ENCODE assay signal across 15 cellular contexts in the genomic region with DNA sequence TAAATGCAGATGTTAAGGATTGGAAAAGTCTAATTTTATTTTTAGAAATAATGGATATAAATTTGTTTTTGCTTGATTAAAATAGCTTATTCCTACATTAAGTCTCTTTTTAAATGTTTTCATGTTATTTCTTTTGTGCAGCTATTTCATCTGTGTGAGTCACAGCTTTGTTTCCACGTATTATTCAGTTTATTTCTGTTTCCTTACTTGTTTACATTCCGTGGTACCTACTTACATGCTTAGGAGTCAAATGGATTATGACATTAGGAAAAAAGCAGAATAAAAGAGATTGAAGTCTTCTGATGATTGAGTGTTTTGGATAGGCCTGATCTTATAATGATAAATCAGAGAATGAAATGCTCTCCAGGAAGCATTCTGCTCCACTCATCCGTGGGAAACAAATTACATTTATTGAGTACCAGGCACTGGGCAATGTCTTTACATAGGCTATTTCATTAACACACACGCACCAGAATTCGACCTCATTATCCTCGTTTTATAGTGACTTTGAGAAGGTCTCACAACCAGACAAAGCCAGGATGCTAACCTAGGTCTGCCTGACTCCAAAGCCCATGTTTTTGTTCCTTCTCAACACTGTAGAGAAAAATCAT. TPM values are rescaled to one million over a fixed set of nuclear protein-coding genes. Genes with fewer than 3 reads are reported as not detected.
DNase-seq lines count a peak whose midpoint lies in the region; ATAC-seq, FAIRE-seq and TF ChIP-seq lines count a peak whose summit lies in the region.
"Had no signal": no experiment of that assay in that cellular context is flagged by ENCODE, and none has a peak within 500 bp of the region (broad histone marks: within the 10 kb centered on the region; RNA-seq: fewer than 3 reads in every experiment).

No MANE protein-coding gene starts in this region.

- no peak for TF ChIP-seq CTCF in breast epithelium (IDR thresholded peaks at IDR 0.05)
- TF ChIP-seq CTCF in mammary epithelial cell (conservative IDR thresholded peaks at IDR 0.05 in 1 of 2, IDR thresholded peaks at IDR 0.05 in 1 of 2; ENCODE audit: extremely low read depth in 1 of 2, insufficient read depth in 1 of 2, low read depth in 1 of 2, low read length in 2 of 2) = no peak
- no peak for TF ChIP-seq CTCF in brain microvascular endothelial cell (IDR thresholded peaks at IDR 0.05; ENCODE audit: low read depth, low read length, missing control alignments)
- TF ChIP-seq CTCF in uterus (IDR thresholded peaks at IDR 0.05) = no peak

- FAIRE-seq in GM12891 (lab: Jason Lieb, UNC) = no peak
- FAIRE-seq: H1 had no signal

- ATAC-seq in HG02973 (IDR thresholded peaks at IDR 0.05; ENCODE audit: unreplicated experiment) = no peak
- ATAC-seq: left colon had no signal

- H3K9me3 ChIP-seq in breast epithelium = no peaks in the 10 kb centered on the region
- H3K9me3 ChIP-seq in mammary epithelial cell (replicated peaks; ENCODE audit: insufficient read depth, low read length) = no peaks in the 10 kb centered on the region
- no peaks in the 10 kb centered on the region for H3K9me3 ChIP-seq in mesodermal cell (ENCODE audit: control insufficient read depth, low read length)
- no peaks in the 10 kb centered on the region for H3K9me3 ChIP-seq in uterus

- H3K27me3 ChIP-seq in breast epithelium (no peaks in the 10 kb centered on the region), mammary epithelial cell (ENCODE audit: insufficient read depth, low read length) (no peaks in the 10 kb centered on the region), brain microvascular endothelial cell (replicated peaks) (no peaks in the 10 kb centered on the region), uterus (no peaks in the 10 kb centered on the region)

- H3K4me1 ChIP-seq in breast epithelium = peaks cover 0 to 7% of the 10 kb centered on the region in 2 donors
- no peaks in the 10 kb centered on the region for H3K4me1 ChIP-seq in mammary epithelial cell (ENCODE audit: insufficient read depth, low read length)
- peaks cover 11% of the 10 kb centered on the region for H3K4me1 ChIP-seq in mesodermal cell (ENCODE audit: control insufficient read depth, insufficient read depth, low read length, poor library complexity, severe bottlenecking)
- H3K4me1 ChIP-seq in uterus = no peaks in the 10 kb centered on the region

- dilution Hi-C loops in mammary epithelial cell (cut with HindIII; ENCODE audit: low sequenced_read_pairs) = no loop called here

- DNase-seq in breast epithelium (ENCODE audit: low spot score in 2 of 2) (no peak), mammary epithelial cell (no peak), brain microvascular endothelial cell (no peak), uterus (no peak), GM12891 (ENCODE audit: insufficient read length, low spot score) (no peak), T-helper 1 cell (no peak)
- DNase-seq: activated B cell treated with CpG ODN at 0.5 μM for 24 hours; activated CD8-positive, alpha-beta memory T cell treated with anti-CD3 and anti-CD28 coated beads, Interleukin-2, amount 50 U/mL, for 48 hours; activated naive CD4-positive, alpha-beta T cell treated with anti-CD3 and anti-CD28 coated beads, Interleukin-2, amount 10 ng/mL, durations not matched to agents 7 days and 5 days; left colon; NCI-H1092; NCI-H345 had no signal

- TF ChIP-seq POLR2A in breast epithelium (IDR thresholded peaks at IDR 0.05) (no peak), uterus (IDR thresholded peaks at IDR 0.05) (no peak), GM12891 (IDR thresholded peaks at IDR 0.05; ENCODE audit: low read depth, low read length) (no peak)

- no peak overlapping the region for H3K9ac ChIP-seq in mammary epithelial cell (ENCODE audit: insufficient read depth, low read length)

- no peak overlapping the region for H3K4me3 ChIP-seq in breast epithelium
- H3K4me3 ChIP-seq in mammary epithelial cell (replicated peaks in 1 of 3; ENCODE audit: insufficient read depth in 1 of 3, low read depth in 2 of 3, low read length in 3 of 3) = no peak overlapping the region
- no peak overlapping the region for H3K4me3 ChIP-seq in brain microvascular endothelial cell (ENCODE audit: low read depth, low read length)
- no peak overlapping the region for H3K4me3 ChIP-seq in mesodermal cell (ENCODE audit: extremely low read depth, insufficient read depth, low read length, poor library complexity, severe bottlenecking)
- H3K4me3 ChIP-seq in uterus = no peak overlapping the region

- H3K4me2 ChIP-seq in mammary epithelial cell (ENCODE audit: insufficient read depth, low read depth, low read length) = no peak overlapping the region

- 84% methylated on average over 6 of the region's 6 CpGs for WGBS in mammary epithelial cell (ENCODE audit: low coverage, missing lambda C conversion rate)
- WGBS in mesodermal cell (ENCODE audit: insufficient coverage in 2 of 2), 2 experiments = 92 to 93% methylated on average over 2 to 3 of the region's 6 CpGs

- BruUV-seq in mammary epithelial cell (replicated peaks; lab: Mats Ljungman, UMichigan) = no TSS peak

- CTCF ChIA-PET in mammary epithelial cell (lab: Charles Lee; ENCODE audit: low non-redundant PET) = interaction anchor here (0.8 kb wide), 1 partner anchor 217 kb away, joined by 9 read pairs; no protein-coding TSS in a partner anchor

- in situ Hi-C loops in mammary epithelial cell (cut with MboI; ENCODE audit: low sequenced_read_pairs in 2 of 2) = loop anchor here in 1 of 2 donors (10.0 kb wide), 1 partner anchor 144 kb away; no protein-coding TSS in a partner anchor
- in situ Hi-C loops in brain microvascular endothelial cell (cut with HindIII; ENCODE audit: low pct_ligation_motif_present, low sequenced_read_pairs) = no loop called here

- H3K36me3 ChIP-seq in breast epithelium (peaks cover 6% of the 10 kb centered on the region), mammary epithelial cell (ENCODE audit: insufficient read depth, low read length) (peaks cover 25% of the 10 kb centered on the region), brain microvascular endothelial cell (replicated peaks) (peaks cover 30% of the 10 kb centered on the region), mesodermal cell (ENCODE audit: control insufficient read depth, insufficient read depth, low read length) (peaks cover 28% of the 10 kb centered on the region), uterus (no peaks in the 10 kb centered on the region)

- no peak overlapping the region for H2AFZ ChIP-seq in mammary epithelial cell (ENCODE audit: low read depth, low read length)

- H3K27ac ChIP-seq in breast epithelium = peak overlapping the region; percentile 22 to 49
- no peak overlapping the region for H3K27ac ChIP-seq in mammary epithelial cell (ENCODE audit: insufficient read depth, low read depth, low read length)
- H3K27ac ChIP-seq in brain microvascular endothelial cell = peak overlapping the region; percentile 48
- peak overlapping the region; percentile 29 for H3K27ac ChIP-seq in mesodermal cell (ENCODE audit: low read depth, low read length, severe bottlenecking)
- H3K27ac ChIP-seq in uterus = peak overlapping the region; percentile 59 to 83

- intact Hi-C loops in breast epithelium (cut with DNase I; ENCODE audit: low total_unique reads) (no loop called here), mammary epithelial cell (cut with micrococcal nuclease) (no loop called here), uterus (cut with DNase I; ENCODE audit: low total_unique reads) (no loop called here)

- H3K79me2 ChIP-seq in mammary epithelial cell (ENCODE audit: insufficient read depth, low read length) = peaks cover 19% of the 10 kb centered on the region

- no peaks in the 10 kb centered on the region for H4K20me1 ChIP-seq in mammary epithelial cell (ENCODE audit: insufficient read depth, low read length)

TF ChIP-seq in GM12891, 5 proteins besides CTCF, POLR2A, EP300 and RAD21:
- no peak for TF ChIP-seq TAF1 (IDR thresholded peaks at IDR 0.05; ENCODE audit: low read depth, low read length)
- TF ChIP-seq PAX5 (IDR thresholded peaks at IDR 0.05; ENCODE audit: insufficient read depth, low read length, severe bottlenecking) = no peak
- no peak for TF ChIP-seq POU2F2 (IDR thresholded peaks at IDR 0.05; ENCODE audit: low read depth, low read length)
- TF ChIP-seq SPI1 (IDR thresholded peaks at IDR 0.05; ENCODE audit: low read depth, low read length) = no peak
- no peak for TF ChIP-seq POLR2AphosphoS5 (IDR thresholded peaks at IDR 0.05; ENCODE audit: low read depth, low read length)

RNA-seq across cellular contexts. Expression of a gene that starts 38.1 kb away (rescaled TPM):
- total RNA-seq in breast epithelium = 10 to 100 TPM; 15.2 to 43.2 (median 22.0) TPM
- total RNA-seq in mammary epithelial cell = 10 to 100 TPM; 14.8 to 19.5 TPM
- 6.3 TPM for polyA plus RNA-seq in mammary epithelial cell
- 16.3 TPM for polyA minus RNA-seq in mammary epithelial cell
- polyA plus RNA-seq in mesodermal cell (2013, experiment 1 of 2) = 14.2 TPM
- 11.3 TPM for polyA plus RNA-seq in mesodermal cell (2013, experiment 2 of 2)
- total RNA-seq in uterus = 10 to 100 TPM; 11.3 to 49.4 (median 38.7) TPM
- polyA plus RNA-seq in GM12891 (2012; ENCODE audit: low read depth, missing spikeins) = 1.4 TPM
